ENCODE assay signal across 1 cellular context in the genomic region with DNA sequence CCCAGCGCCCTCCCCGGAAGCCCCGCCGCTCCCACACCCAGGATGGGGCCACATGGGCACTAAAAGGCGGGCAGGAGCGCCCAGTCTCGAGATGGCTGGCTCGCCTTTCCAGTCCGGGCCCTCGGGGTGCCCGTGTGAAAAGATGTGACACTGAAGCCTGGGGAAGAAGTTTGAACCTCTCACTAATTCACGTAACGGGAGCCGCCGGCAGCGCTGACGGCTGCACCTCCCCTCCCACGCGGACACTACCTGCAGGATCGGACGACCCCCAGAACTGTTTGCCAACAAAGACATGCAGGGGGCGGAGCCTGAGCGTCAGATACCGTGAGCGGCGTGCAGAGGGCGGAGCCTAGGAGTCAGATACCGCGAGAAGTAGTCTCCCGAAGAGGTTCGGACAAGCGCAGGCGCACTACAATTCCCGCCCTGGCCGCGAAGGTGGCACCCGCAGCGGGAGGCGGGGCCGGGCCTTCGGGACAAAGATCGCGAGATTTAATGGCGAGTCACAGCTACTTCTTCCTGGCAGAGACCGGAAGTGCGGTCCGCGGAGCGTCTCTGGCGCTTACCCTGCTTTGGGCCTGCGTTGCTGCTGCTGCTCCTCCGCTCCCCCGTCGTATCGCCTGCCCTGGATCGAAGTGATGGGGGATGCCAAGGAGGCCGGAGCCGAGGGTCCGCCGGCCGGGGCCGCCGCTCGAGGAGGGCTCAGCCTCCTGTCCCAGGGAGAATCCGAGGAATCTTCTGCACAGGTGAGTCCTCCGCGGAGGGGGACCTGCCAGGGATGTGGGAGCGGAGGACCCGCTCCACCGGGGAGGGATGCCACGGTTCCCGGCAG.
TF ChIP-seq lines count a peak whose summit lies in the region.

A gene with protein sequence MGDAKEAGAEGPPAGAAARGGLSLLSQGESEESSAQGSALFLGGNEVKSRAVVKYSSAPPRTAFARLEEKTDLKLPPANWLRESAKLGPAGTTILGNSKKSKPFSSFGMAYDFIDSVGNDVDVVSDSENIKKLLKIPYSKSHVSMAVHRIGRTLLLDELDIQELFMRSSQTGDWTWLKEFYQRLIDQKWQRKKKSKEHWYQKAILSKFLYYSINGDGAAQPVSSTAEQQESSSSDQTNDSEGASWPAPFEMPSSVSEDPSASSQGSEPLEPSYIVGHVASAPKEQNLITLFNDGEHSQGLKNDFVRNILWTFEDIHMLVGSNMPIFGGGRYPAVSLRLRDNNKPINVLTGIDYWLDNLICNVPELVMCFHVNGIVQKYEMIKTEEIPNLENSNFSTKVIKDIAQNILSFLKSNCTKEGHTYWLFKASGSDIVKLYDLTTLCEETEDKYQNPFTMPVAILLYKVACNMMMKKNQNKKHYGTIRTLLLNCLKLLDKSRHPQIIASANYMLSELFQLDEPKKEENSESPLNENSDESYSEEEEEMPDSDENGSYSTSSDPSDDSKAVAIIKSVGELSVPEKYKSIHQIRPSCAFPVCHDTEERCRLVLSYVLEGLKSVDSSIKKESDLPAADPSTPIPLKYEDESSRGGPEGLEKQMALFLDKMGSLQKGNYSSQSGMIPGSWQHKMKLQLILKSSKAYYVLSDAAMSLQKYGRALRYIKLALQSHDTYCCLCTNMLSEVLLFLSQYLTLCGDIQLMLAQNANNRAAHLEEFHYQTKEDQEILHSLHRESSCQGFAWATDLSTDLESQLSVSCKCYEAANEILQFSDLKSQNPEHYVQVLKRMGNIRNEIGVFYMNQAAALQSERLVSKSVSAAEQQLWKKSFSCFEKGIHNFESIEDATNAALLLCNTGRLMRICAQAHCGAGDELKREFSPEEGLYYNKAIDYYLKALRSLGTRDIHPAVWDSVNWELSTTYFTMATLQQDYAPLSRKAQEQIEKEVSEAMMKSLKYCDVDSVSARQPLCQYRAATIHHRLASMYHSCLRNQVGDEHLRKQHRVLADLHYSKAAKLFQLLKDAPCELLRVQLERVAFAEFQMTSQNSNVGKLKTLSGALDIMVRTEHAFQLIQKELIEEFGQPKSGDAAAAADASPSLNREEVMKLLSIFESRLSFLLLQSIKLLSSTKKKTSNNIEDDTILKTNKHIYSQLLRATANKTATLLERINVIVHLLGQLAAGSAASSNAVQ (plus strand): TSS at position 537 of the 829 bp plus-strand sequence. CDS start 99 bp downstream, at position 636.

TF ChIP-seq in HepG2, 621 proteins besides CTCF, POLR2A, EP300 and RAD21 (continued from another document and continues in another):
- TF ChIP-seq, protein P1, sequence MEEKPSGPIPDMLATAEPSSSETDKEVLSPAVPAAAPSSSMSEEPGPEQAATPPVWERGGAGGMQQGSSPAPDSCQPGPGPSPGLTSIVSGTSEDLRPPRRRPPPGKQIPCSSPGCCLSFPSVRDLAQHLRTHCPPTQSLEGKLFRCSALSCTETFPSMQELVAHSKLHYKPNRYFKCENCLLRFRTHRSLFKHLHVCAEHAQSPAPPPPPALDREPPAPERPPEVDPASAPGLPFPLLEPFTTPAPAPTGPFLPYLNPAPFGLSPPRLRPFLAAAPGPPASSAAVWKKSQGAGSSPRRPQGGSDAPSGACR (CRISPR knock-in tag; IDR thresholded peaks at IDR 0.05): no peak
- no peak for TF ChIP-seq PAF1 (CRISPR knock-in tag; IDR thresholded peaks at IDR 0.05)
- TF ChIP-seq NFKBIZ (CRISPR knock-in tag; IDR thresholded peaks at IDR 0.05): no peak; the same call in 1 of the 2 replicates
- no peak; the same call in 1 of the 2 replicates for TF ChIP-seq ZSCAN20 (CRISPR knock-in tag; IDR thresholded peaks at IDR 0.05; ENCODE audit: borderline replicate concordance)
- TF ChIP-seq ZFP41 (CRISPR knock-in tag; IDR thresholded peaks at IDR 0.05; ENCODE audit: borderline replicate concordance): no peak
- peak; percentile 64 for TF ChIP-seq AGO1 (IDR thresholded peaks at IDR 0.05; ENCODE audit: low read depth, low read length, poor library complexity, severe bottlenecking)
- TF ChIP-seq U2AF2 (IDR thresholded peaks at IDR 0.05; ENCODE audit: low read depth, low read length): no peak
- TF ChIP-seq NPAS2 (CRISPR knock-in tag; IDR thresholded peaks at IDR 0.05; ENCODE audit: borderline replicate concordance): no peak
- TF ChIP-seq, protein P2, sequence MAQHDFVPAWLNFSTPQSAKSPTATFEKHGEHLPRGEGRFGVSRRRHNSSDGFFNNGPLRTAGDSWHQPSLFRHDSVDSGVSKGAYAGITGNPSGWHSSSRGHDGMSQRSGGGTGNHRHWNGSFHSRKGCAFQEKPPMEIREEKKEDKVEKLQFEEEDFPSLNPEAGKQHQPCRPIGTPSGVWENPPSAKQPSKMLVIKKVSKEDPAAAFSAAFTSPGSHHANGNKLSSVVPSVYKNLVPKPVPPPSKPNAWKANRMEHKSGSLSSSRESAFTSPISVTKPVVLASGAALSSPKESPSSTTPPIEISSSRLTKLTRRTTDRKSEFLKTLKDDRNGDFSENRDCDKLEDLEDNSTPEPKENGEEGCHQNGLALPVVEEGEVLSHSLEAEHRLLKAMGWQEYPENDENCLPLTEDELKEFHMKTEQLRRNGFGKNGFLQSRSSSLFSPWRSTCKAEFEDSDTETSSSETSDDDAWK (CRISPR knock-in tag; IDR thresholded peaks at IDR 0.05): no peak
- peak; percentile 10; the same call in 1 of the 2 replicates for TF ChIP-seq ZNF777 (CRISPR knock-in tag; IDR thresholded peaks at IDR 0.05)
- TF ChIP-seq, protein P3, sequence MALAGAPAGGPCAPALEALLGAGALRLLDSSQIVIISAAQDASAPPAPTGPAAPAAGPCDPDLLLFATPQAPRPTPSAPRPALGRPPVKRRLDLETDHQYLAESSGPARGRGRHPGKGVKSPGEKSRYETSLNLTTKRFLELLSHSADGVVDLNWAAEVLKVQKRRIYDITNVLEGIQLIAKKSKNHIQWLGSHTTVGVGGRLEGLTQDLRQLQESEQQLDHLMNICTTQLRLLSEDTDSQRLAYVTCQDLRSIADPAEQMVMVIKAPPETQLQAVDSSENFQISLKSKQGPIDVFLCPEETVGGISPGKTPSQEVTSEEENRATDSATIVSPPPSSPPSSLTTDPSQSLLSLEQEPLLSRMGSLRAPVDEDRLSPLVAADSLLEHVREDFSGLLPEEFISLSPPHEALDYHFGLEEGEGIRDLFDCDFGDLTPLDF (CRISPR knock-in tag; IDR thresholded peaks at IDR 0.05): peak; percentile 98
- TF ChIP-seq TCF7 (IDR thresholded peaks at IDR 0.05; ENCODE audit: low read depth): no peak
- no peak for TF ChIP-seq ZSCAN12 (CRISPR knock-in tag; IDR thresholded peaks at IDR 0.05)
- no peak for TF ChIP-seq HMG20A (CRISPR knock-in tag; IDR thresholded peaks at IDR 0.05; ENCODE audit: borderline replicate concordance)
- peak; percentile 37; the same call in 1 of the 2 replicates for TF ChIP-seq SATB2 (CRISPR knock-in tag; IDR thresholded peaks at IDR 0.05)
- peak; percentile 79; the same call in 1 of the 2 replicates for TF ChIP-seq ZBTB20 (CRISPR knock-in tag; IDR thresholded peaks at IDR 0.05; ENCODE audit: borderline replicate concordance, low read depth)
- TF ChIP-seq AHR (CRISPR knock-in tag; IDR thresholded peaks at IDR 0.05): peak; percentile 61; the same call in 1 of the 2 replicates
- TF ChIP-seq ZSCAN21 (CRISPR knock-in tag; IDR thresholded peaks at IDR 0.05; ENCODE audit: borderline replicate concordance): peak; percentile 75
- TF ChIP-seq, protein P4, sequence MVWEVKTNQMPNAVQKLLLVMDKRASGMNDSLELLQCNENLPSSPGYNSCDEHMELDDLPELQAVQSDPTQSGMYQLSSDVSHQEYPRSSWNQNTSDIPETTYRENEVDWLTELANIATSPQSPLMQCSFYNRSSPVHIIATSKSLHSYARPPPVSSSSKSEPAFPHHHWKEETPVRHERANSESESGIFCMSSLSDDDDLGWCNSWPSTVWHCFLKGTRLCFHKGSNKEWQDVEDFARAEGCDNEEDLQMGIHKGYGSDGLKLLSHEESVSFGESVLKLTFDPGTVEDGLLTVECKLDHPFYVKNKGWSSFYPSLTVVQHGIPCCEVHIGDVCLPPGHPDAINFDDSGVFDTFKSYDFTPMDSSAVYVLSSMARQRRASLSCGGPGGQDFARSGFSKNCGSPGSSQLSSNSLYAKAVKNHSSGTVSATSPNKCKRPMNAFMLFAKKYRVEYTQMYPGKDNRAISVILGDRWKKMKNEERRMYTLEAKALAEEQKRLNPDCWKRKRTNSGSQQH (CRISPR knock-in tag; IDR thresholded peaks at IDR 0.05; ENCODE audit: low read depth): peak; percentile 73; the same call in 1 of the 2 replicates
- TF ChIP-seq ZNF550 (CRISPR knock-in tag; IDR thresholded peaks at IDR 0.05; ENCODE audit: borderline replicate concordance): no peak; the same call in 1 of the 2 replicates
- TF ChIP-seq, protein P5, sequence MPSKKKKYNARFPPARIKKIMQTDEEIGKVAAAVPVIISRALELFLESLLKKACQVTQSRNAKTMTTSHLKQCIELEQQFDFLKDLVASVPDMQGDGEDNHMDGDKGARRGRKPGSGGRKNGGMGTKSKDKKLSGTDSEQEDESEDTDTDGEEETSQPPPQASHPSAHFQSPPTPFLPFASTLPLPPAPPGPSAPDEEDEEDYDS (CRISPR knock-in tag; IDR thresholded peaks at IDR 0.05): peak; percentile 98
- peak; percentile 91 for TF ChIP-seq ZSCAN30 (CRISPR knock-in tag; IDR thresholded peaks at IDR 0.05)
- TF ChIP-seq, protein P6, sequence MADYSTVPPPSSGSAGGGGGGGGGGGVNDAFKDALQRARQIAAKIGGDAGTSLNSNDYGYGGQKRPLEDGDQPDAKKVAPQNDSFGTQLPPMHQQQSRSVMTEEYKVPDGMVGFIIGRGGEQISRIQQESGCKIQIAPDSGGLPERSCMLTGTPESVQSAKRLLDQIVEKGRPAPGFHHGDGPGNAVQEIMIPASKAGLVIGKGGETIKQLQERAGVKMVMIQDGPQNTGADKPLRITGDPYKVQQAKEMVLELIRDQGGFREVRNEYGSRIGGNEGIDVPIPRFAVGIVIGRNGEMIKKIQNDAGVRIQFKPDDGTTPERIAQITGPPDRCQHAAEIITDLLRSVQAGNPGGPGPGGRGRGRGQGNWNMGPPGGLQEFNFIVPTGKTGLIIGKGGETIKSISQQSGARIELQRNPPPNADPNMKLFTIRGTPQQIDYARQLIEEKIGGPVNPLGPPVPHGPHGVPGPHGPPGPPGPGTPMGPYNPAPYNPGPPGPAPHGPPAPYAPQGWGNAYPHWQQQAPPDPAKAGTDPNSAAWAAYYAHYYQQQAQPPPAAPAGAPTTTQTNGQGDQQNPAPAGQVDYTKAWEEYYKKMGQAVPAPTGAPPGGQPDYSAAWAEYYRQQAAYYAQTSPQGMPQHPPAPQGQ (CRISPR knock-in tag; IDR thresholded peaks at IDR 0.05; ENCODE audit: borderline replicate concordance): no peak
- no peak for TF ChIP-seq ZIK1 (CRISPR knock-in tag; IDR thresholded peaks at IDR 0.05; ENCODE audit: borderline replicate concordance, low read depth)
- TF ChIP-seq, protein P7, sequence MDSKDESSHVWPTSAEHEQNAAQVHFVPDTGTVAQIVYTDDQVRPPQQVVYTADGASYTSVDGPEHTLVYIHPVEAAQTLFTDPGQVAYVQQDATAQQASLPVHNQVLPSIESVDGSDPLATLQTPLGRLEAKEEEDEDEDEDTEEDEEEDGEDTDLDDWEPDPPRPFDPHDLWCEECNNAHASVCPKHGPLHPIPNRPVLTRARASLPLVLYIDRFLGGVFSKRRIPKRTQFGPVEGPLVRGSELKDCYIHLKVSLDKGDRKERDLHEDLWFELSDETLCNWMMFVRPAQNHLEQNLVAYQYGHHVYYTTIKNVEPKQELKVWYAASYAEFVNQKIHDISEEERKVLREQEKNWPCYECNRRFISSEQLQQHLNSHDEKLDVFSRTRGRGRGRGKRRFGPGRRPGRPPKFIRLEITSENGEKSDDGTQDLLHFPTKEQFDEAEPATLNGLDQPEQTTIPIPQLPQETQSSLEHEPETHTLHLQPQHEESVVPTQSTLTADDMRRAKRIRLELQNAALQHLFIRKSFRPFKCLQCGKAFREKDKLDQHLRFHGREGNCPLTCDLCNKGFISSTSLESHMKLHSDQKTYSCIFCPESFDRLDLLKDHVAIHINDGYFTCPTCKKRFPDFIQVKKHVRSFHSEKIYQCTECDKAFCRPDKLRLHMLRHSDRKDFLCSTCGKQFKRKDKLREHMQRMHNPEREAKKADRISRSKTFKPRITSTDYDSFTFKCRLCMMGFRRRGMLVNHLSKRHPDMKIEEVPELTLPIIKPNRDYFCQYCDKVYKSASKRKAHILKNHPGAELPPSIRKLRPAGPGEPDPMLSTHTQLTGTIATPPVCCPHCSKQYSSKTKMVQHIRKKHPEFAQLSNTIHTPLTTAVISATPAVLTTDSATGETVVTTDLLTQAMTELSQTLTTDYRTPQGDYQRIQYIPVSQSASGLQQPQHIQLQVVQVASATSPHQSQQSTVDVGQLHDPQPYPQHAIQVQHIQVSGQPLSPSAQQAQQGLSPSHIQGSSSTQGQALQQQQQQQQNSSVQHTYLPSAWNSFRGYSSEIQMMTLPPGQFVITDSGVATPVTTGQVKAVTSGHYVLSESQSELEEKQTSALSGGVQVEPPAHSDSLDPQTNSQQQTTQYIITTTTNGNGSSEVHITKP (CRISPR knock-in tag; IDR thresholded peaks at IDR 0.05; ENCODE audit: low read depth): peak; percentile 44; the same call in 1 of the 2 replicates
- no peak for TF ChIP-seq EZH2 (conservative IDR thresholded peaks at IDR 0.05; ENCODE audit: low read depth, low read length)
- TF ChIP-seq, protein P8, sequence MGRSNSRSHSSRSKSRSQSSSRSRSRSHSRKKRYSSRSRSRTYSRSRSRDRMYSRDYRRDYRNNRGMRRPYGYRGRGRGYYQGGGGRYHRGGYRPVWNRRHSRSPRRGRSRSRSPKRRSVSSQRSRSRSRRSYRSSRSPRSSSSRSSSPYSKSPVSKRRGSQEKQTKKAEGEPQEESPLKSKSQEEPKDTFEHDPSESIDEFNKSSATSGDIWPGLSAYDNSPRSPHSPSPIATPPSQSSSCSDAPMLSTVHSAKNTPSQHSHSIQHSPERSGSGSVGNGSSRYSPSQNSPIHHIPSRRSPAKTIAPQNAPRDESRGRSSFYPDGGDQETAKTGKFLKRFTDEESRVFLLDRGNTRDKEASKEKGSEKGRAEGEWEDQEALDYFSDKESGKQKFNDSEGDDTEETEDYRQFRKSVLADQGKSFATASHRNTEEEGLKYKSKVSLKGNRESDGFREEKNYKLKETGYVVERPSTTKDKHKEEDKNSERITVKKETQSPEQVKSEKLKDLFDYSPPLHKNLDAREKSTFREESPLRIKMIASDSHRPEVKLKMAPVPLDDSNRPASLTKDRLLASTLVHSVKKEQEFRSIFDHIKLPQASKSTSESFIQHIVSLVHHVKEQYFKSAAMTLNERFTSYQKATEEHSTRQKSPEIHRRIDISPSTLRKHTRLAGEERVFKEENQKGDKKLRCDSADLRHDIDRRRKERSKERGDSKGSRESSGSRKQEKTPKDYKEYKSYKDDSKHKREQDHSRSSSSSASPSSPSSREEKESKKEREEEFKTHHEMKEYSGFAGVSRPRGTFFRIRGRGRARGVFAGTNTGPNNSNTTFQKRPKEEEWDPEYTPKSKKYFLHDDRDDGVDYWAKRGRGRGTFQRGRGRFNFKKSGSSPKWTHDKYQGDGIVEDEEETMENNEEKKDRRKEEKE (IDR thresholded peaks at IDR 0.05): no peak
- TF ChIP-seq ZNF20 (CRISPR knock-in tag; IDR thresholded peaks at IDR 0.05): no peak
- TF ChIP-seq HNRNPL (IDR thresholded peaks at IDR 0.05; ENCODE audit: low read depth, low read length): peak; percentile 94
- TF ChIP-seq, protein P9, sequence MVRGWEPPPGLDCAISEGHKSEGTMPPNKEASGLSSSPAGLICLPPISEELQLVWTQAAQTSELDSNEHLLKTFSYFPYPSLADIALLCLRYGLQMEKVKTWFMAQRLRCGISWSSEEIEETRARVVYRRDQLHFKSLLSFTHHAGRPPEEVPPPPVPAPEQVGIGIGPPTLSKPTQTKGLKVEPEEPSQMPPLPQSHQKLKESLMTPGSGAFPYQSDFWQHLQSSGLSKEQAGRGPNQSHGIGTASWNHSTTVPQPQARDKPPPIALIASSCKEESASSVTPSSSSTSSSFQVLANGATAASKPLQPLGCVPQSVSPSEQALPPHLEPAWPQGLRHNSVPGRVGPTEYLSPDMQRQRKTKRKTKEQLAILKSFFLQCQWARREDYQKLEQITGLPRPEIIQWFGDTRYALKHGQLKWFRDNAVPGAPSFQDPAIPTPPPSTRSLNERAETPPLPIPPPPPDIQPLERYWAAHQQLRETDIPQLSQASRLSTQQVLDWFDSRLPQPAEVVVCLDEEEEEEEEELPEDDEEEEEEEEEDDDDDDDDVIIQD (CRISPR knock-in tag; IDR thresholded peaks at IDR 0.05; ENCODE audit: low read depth): 0 out of 2 replicates have a peak, but pooled peaks have one; percentile 11
- TF ChIP-seq KDM4B (CRISPR knock-in tag; IDR thresholded peaks at IDR 0.05): 0 out of 2 replicates have a peak, but pooled peaks have one; percentile 47
- no peak for TF ChIP-seq MTA3 (CRISPR knock-in tag; IDR thresholded peaks at IDR 0.05)
